ENCODE assay signal across 33 cellular contexts in the genomic region with DNA sequence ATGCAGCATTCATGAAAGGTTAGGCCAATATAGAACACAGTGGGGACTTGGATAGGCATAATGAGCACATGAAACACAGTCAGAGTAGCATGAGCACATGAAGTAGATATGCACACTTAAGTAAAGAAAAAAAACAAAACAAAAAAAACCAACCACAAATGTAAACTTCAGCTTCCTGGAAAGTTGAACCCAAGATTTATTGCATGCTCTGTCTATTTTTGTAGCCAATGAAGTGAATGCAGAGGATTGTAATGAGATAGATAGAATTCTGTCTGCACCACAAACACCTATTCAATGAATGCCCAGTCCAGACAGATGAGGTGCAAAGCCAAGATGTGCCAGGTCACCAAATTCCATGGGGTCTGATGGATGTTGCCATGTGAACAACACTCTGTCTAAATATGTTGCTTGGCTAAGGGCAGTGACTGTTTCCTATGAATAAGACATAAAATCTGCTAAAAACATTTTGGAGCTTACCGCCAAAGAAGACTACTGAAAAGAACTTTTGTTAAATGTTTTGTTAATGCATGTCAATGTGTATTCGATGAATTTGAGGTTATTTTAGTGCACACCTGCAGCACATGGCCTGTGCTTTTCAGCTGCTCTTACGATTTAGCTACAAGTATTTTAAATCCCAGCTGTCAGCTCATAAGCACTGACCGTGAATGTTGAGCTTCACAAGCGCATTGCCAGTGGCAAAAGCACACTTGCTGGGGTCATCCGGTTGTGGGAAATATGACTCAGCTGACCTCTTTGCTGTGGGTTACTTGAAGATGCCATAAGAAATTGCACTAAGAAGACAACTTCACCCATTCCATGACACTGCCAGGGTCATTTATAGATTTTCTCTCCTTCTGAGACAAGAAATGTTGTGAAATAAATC.
A peak's percentile ranks its signal among the peaks of the same experiment; 100 is the strongest.
DNase-seq lines count a peak whose midpoint lies in the region; TF ChIP-seq lines count a peak whose summit lies in the region.
"Had no signal": no experiment of that assay in that cellular context is flagged by ENCODE, and none has a peak within 500 bp of the region (broad histone marks: within the 10 kb centered on the region; RNA-seq: fewer than 3 reads in every experiment).

No MANE protein-coding gene starts in this region.

- TF ChIP-seq CTCF in astrocyte of the cerebellum (IDR thresholded peaks at IDR 0.05; ENCODE audit: low read depth, low read length, missing control alignments) (no peak), smooth muscle cell (IDR thresholded peaks at IDR 0.05; ENCODE audit: borderline replicate concordance, insufficient read depth, poor library complexity, severe bottlenecking) (no peak), coronary artery (IDR thresholded peaks at IDR 0.05) (no peak)

- H3K27ac Mint-ChIP-seq in immature natural killer cell = no peak overlapping the region
- H3K27ac Mint-ChIP-seq: activated CD8-positive, alpha-beta T cell treated with anti-CD3 and anti-CD28 coated beads for 36 hours; activated naive CD4-positive, alpha-beta T cell treated with anti-CD3 and anti-CD28 coated beads, Interleukin-2, amount 50 U/mL, for 24 hours; activated T-helper 17 cell treated with anti-CD3 and anti-CD28 coated beads, Interleukin-2, amount 50 U/mL, for 72 hours; CD14-positive monocyte; HFFc6; IgD-negative memory B cell; natural killer cell; T-helper 1 cell treated with Interleukin-12 subunit alpha and Interleukin-12 subunit beta and Interleukin-4 antibody, amounts not matched to agents 30 μg/mL and 1 μg/mL, for 36 hours had no signal

- WGBS in smooth muscle cell (ENCODE audit: low lambda C conversion rate) = 76% methylated on average over 6 of the region's 6 CpGs

- no peaks in the 10 kb centered on the region for H3K27me3 ChIP-seq in smooth muscle cell (ENCODE audit: low read depth)
- H3K27me3 ChIP-seq: esophagus muscularis mucosa, upper lobe of right lung had no signal

- no peaks in the 10 kb centered on the region for H3F3A ChIP-seq in smooth muscle cell (ENCODE audit: low read depth)

- no peaks in the 10 kb centered on the region for H3K36me3 Mint-ChIP-seq in immature natural killer cell
- H3K36me3 Mint-ChIP-seq: activated naive CD4-positive, alpha-beta T cell treated with anti-CD3 and anti-CD28 coated beads, Interleukin-2, amount 50 U/mL, for 24 hours; CD14-positive monocyte; IgD-negative memory B cell had no signal

- H3K9ac ChIP-seq in smooth muscle cell (ENCODE audit: low read depth) = no peak overlapping the region
- H3K9ac ChIP-seq: GM23248 had no signal

- H4K20me1 ChIP-seq in smooth muscle cell (ENCODE audit: low read depth) = no peaks in the 10 kb centered on the region

- DNase-seq in NCI-H226 (peak; percentile 29), astrocyte of the cerebellum (ENCODE audit: low read depth) (peak; percentile 31), medulla oblongata (ENCODE audit: extremely low spot score) (peak; percentile 39), smooth muscle cell (lab: John Stamatoyannopoulos, UW; ENCODE audit: unreplicated experiment) (no peak), immature natural killer cell (no peak), NCI-H510A treated with DMSO at 0.1 percent for 48 hours (lab: John Stamatoyannopoulos, UW) (no peak), coronary artery (ENCODE audit: low spot score) (no peak)
- DNase-seq: activated CD4-positive, alpha-beta T cell treated with anti-CD3 and anti-CD28 coated beads for 1 hour; activated CD8-positive, alpha-beta T cell treated with anti-CD3 and anti-CD28 coated beads for 36 hours; Calu3; central memory CD4-positive, alpha-beta T cell; dermis blood vessel endothelial cell; DMS79 treated with DMSO at 0.1 percent for 48 hours; foreskin melanocyte; GM23248; HFFc6; left ventricle myocardium inferior; midbrain; natural killer cell; NCI-H2029; NCI-H345; right cardiac atrium; stimulated activated CD4-positive, alpha-beta T cell treated with anti-CD3 and anti-CD28 coated beads, Interleukin-12 subunit alpha, Interleukin-12 subunit beta, amount 100 ng/mL, for 4 hours; stimulated activated CD4-positive, alpha-beta T cell treated with anti-CD3 and anti-CD28 coated beads, Interleukin-4, amount 100 ng/mL, for 1 hour; upper lobe of right lung had no signal

- H3K4me3 Mint-ChIP-seq in immature natural killer cell = no peak overlapping the region
- H3K4me3 Mint-ChIP-seq: activated CD8-positive, alpha-beta T cell treated with anti-CD3 and anti-CD28 coated beads for 36 hours; activated naive CD4-positive, alpha-beta T cell treated with anti-CD3 and anti-CD28 coated beads, Interleukin-2, amount 50 U/mL, for 24 hours; activated T-helper 17 cell treated with anti-CD3 and anti-CD28 coated beads, Interleukin-2, amount 50 U/mL, for 72 hours; CD14-positive monocyte; HFFc6; IgD-negative memory B cell; natural killer cell; T-helper 1 cell treated with Interleukin-12 subunit alpha and Interleukin-12 subunit beta and Interleukin-4 antibody, amounts not matched to agents 30 μg/mL and 1 μg/mL, for 36 hours had no signal

- no peaks in the 10 kb centered on the region for H3K9me3 ChIP-seq in smooth muscle cell (replicated peaks; ENCODE audit: low read depth)
- H3K9me3 ChIP-seq: esophagus muscularis mucosa, upper lobe of right lung had no signal

- H3K4me1 Mint-ChIP-seq in immature natural killer cell = no peaks in the 10 kb centered on the region
- H3K4me1 Mint-ChIP-seq: activated naive CD4-positive, alpha-beta T cell treated with anti-CD3 and anti-CD28 coated beads, Interleukin-2, amount 50 U/mL, for 24 hours; activated T-helper 17 cell treated with anti-CD3 and anti-CD28 coated beads, Interleukin-2, amount 50 U/mL, for 72 hours; CD14-positive monocyte; IgD-negative memory B cell; natural killer cell had no signal

- H3K79me2 ChIP-seq in smooth muscle cell (ENCODE audit: low read depth) = no peaks in the 10 kb centered on the region

- no peaks in the 10 kb centered on the region for H3K4me1 ChIP-seq in smooth muscle cell (ENCODE audit: low read depth)
- H3K4me1 ChIP-seq: esophagus muscularis mucosa, left ventricle myocardium inferior, upper lobe of right lung had no signal

- H3K27ac ChIP-seq in smooth muscle cell (ENCODE audit: low read depth) = peak overlapping the region; percentile 44
- H3K27ac ChIP-seq in coronary artery = no peak overlapping the region
- H3K27ac ChIP-seq: esophagus muscularis mucosa, GM23248, left ventricle myocardium inferior, RWPE1, SK-N-MC, upper lobe of right lung had no signal

- H3K4me3 ChIP-seq in astrocyte of the cerebellum (ENCODE audit: low read depth, low read length) (no peak overlapping the region), smooth muscle cell (no peak overlapping the region), coronary artery (no peak overlapping the region)
- H3K4me3 ChIP-seq: esophagus muscularis mucosa, GM23248, left ventricle myocardium inferior, SK-N-MC, upper lobe of right lung had no signal

- no peaks in the 10 kb centered on the region for H3K27me3 Mint-ChIP-seq in immature natural killer cell (ENCODE audit: low read depth in 3 of 3)
- H3K27me3 Mint-ChIP-seq: activated CD8-positive, alpha-beta T cell treated with anti-CD3 and anti-CD28 coated beads for 36 hours; activated naive CD4-positive, alpha-beta T cell treated with anti-CD3 and anti-CD28 coated beads, Interleukin-2, amount 50 U/mL, for 24 hours; activated T-helper 17 cell treated with anti-CD3 and anti-CD28 coated beads, Interleukin-2, amount 50 U/mL, for 72 hours; IgD-negative memory B cell had no signal

- in situ Hi-C loops in astrocyte of the cerebellum (cut with HindIII; ENCODE audit: low sequenced_read_pairs) = no loop called here

- no peak overlapping the region for H3K4me2 ChIP-seq in smooth muscle cell

- H3K9me3 Mint-ChIP-seq in immature natural killer cell = peaks cover 8 to 37% (median 14%) of the 10 kb centered on the region in 6 donors

- H2AFZ ChIP-seq in smooth muscle cell (ENCODE audit: low read depth) = no peak overlapping the region
- H2AFZ ChIP-seq: GM23248 had no signal

- H3K36me3 ChIP-seq in smooth muscle cell (ENCODE audit: low read depth) = no peaks in the 10 kb centered on the region
- H3K36me3 ChIP-seq: esophagus muscularis mucosa, left ventricle myocardium inferior, upper lobe of right lung had no signal

Comparison
In these comparisons a context has a peak if more than half of its experiments do, and no peak if none do; other contexts are left out.
1. DNase-seq: peak in NCI-H226 (single experiment), astrocyte of the cerebellum (single experiment) and medulla oblongata (single experiment); none in smooth muscle cell (single experiment), immature natural killer cell (0 of 3), NCI-H510A treated with DMSO at 0.1 percent for 48 hours (single experiment) and coronary artery (single experiment).